Comparison of ENCODE assay signal across 12 cellular contexts in genomic region chr6:169162249-169162967, GRCh38.
DNase-seq lines count a peak whose midpoint lies in the region; ATAC-seq and TF ChIP-seq lines count a peak whose summit lies in the region.
"Had no signal": no experiment of that assay in that cellular context is flagged by ENCODE, and none has a peak within 500 bp of the region (broad histone marks: within the 10 kb centered on the region; RNA-seq: fewer than 3 reads in every experiment).

No MANE protein-coding gene starts in this region.

- no peak overlapping the region for H2BK12ac ChIP-seq in H9 (ENCODE audit: insufficient read length, low read depth, low read length)

- H3K79me1 ChIP-seq in H9 (ENCODE audit: insufficient read depth, low read depth, low read length, poor library complexity, severe bottlenecking) = no peaks in the 10 kb centered on the region

- H3K27ac ChIP-seq in H9 (ENCODE audit: insufficient read length, low read depth, low read length) = no peak overlapping the region
- peak overlapping the region; percentile 66 to 87 for H3K27ac ChIP-seq in ascending aorta
- peak overlapping the region; percentile 90 for H3K27ac ChIP-seq in foreskin keratinocyte
- peak overlapping the region in 20 of 21 experiments; percentile 3 to 87 (median 55) for H3K27ac ChIP-seq in skin epidermis
- H3K27ac ChIP-seq: pancreas, testis had no signal

- H3T11ph ChIP-seq in H9 (ENCODE audit: low read length) = no peak overlapping the region

- no peak overlapping the region for H2BK120ac ChIP-seq in H9 (ENCODE audit: low read depth, low read length, poor library complexity, severe bottlenecking)

- H3K79me2 ChIP-seq in H9 (ENCODE audit: insufficient read depth, low read length) = no peaks in the 10 kb centered on the region

- no peak overlapping the region for H3K9ac ChIP-seq in H9 (ENCODE audit: extremely low read depth, insufficient read length, low read length)

- H3K4me1 Mint-ChIP-seq in H9 = no peaks in the 10 kb centered on the region; a peak in 2 of 4 replicates

- no peaks in the 10 kb centered on the region for H3K9me3 ChIP-seq in H9 (ENCODE audit: control insufficient read depth, low read depth, low read length)
- H3K9me3 ChIP-seq in ascending aorta = no peaks in the 10 kb centered on the region
- H3K9me3 ChIP-seq: pancreas, testis had no signal

- H3K4me1 ChIP-seq in H9 (ENCODE audit: insufficient read depth, low read length) (0 out of 2 replicates have a peak, but pooled peaks cover 3% of the 10 kb centered on the region), ascending aorta (peaks cover 15 to 48% of the 10 kb centered on the region in 2 donors), foreskin keratinocyte (peaks cover 12% of the 10 kb centered on the region)
- H3K4me1 ChIP-seq: pancreas, testis had no signal

- H3K4me3 ChIP-seq in ascending aorta = no peak overlapping the region
- H3K4me3 ChIP-seq in skin epidermis = no peak overlapping the region
- H3K4me3 ChIP-seq: pancreas, testis had no signal

- no peak overlapping the region for H2BK20ac ChIP-seq in H9 (ENCODE audit: low read depth, low read length, poor library complexity, severe bottlenecking)

- no peak overlapping the region for H4K8ac ChIP-seq in H9 (replicated peaks; ENCODE audit: insufficient read length, low read depth, low read length)

- DNase-seq in H9 = no peak
- DNase-seq in ascending aorta (ENCODE audit: low spot score in 2 of 2) = peak in 1 of 2 donors; percentile 67
- no peak for DNase-seq in foreskin keratinocyte
- no peak for DNase-seq in NCI-H2107 (lab: John Stamatoyannopoulos, UW)
- no peak for DNase-seq in NCI-H1105 treated with DMSO at 0.1 percent for 48 hours (lab: John Stamatoyannopoulos, UW)
- no peak for DNase-seq in hypothalamus (lab: John Stamatoyannopoulos, UW)
- DNase-seq: mesendoderm, pancreas, SIG-M5, testis had no signal

- no peak overlapping the region for H3K4ac ChIP-seq in H9 (ENCODE audit: low read depth, low read length)

- peaks cover 3% of the 10 kb centered on the region; the same call in 1 of the 2 replicates for H3K27me3 Mint-ChIP-seq in H9 (ENCODE audit: low read depth)

- no peak overlapping the region for H2BK5ac ChIP-seq in H9 (ENCODE audit: insufficient read length, low read length)

- H3K18ac ChIP-seq in H9 (ENCODE audit: insufficient read length, low read depth, low read length) = no peak overlapping the region

- no peak overlapping the region for H3K4me3 Mint-ChIP-seq in H9

- no peak overlapping the region for H2AFZ ChIP-seq in H9 (ENCODE audit: low read length)

- no peak overlapping the region for H3K4me2 ChIP-seq in H9 (ENCODE audit: insufficient read depth, insufficient read length, low read length)

- H3K36me3 ChIP-seq in ascending aorta = no peaks in the 10 kb centered on the region
- H3K36me3 ChIP-seq: pancreas had no signal

- H3K27me3 ChIP-seq in H9 (ENCODE audit: insufficient read depth, low read length) (no peaks in the 10 kb centered on the region), ascending aorta (no peaks in the 10 kb centered on the region), foreskin keratinocyte (no peaks in the 10 kb centered on the region)
- H3K27me3 ChIP-seq: pancreas, testis had no signal

- no peak overlapping the region for H2BK15ac ChIP-seq in H9 (ENCODE audit: low read depth, low read length)

- no peak overlapping the region for H4K5ac ChIP-seq in H9 (ENCODE audit: insufficient read length, low read depth, low read length)

- peaks cover 0 to 5% (median 0%) of the 10 kb centered on the region in 3 experiments; a peak in 2 of 7 replicates for H3K36me3 Mint-ChIP-seq in H9 (ENCODE audit: insufficient read depth in 1 of 3, low read depth in 3 of 3)

- TF ChIP-seq CTCF in H9 (conservative IDR thresholded peaks at IDR 0.05) (no peak), ascending aorta (IDR thresholded peaks at IDR 0.05) (no peak), foreskin keratinocyte (conservative IDR thresholded peaks at IDR 0.05) (no peak)

- H4K20me1 ChIP-seq in H9 (ENCODE audit: control insufficient read depth, insufficient read depth, insufficient read length) = no peaks in the 10 kb centered on the region

- intact Hi-C loops in ascending aorta (cut with DNase I) = loop anchor here (2.0 to 10.0 kb wide), 2 partner anchors 92 to 1618 kb away; no protein-coding TSS in a partner anchor

- WGBS in H9 (ENCODE audit: extremely low coverage, insufficient read length, low lambda C conversion rate) = no CpG with 5 or more reads among the region's 31 CpGs

- no peak overlapping the region for H3K56ac ChIP-seq in H9 (ENCODE audit: insufficient read length, low read depth, low read length)

- H3K14ac ChIP-seq in H9 (ENCODE audit: insufficient read depth, low read length) = peak overlapping the region; percentile 3; the same call in 1 of the 2 replicates

- no peak overlapping the region for H2AK5ac ChIP-seq in H9 (ENCODE audit: insufficient read length, low read length)

- H3K23ac ChIP-seq in H9 (ENCODE audit: insufficient read length, low read depth, low read length) = no peak overlapping the region

- no peak overlapping the region for H4K91ac ChIP-seq in H9 (ENCODE audit: insufficient read length, low read depth, low read length)

- H3K9me3 Mint-ChIP-seq in H9 = peaks cover 10 to 14% of the 10 kb centered on the region in 2 experiments; a peak in 3 of 5 replicates

- ATAC-seq in foreskin keratinocyte (no peak), GM21423 (IDR thresholded peaks at IDR 0.05; ENCODE audit: unreplicated experiment) (no peak)

- no peaks in the 10 kb centered on the region for H3K23me2 ChIP-seq in H9 (ENCODE audit: insufficient read length, low read depth, low read length, poor library complexity, severe bottlenecking)

- no peak overlapping the region for H3K27ac Mint-ChIP-seq in H9
